In genomic region chr2:216796096-216796840, GRCh38 we compare ENCODE assay signal across 1 cellular context.
TF ChIP-seq lines count a peak whose summit lies in the region.

No MANE protein-coding gene starts in this region.

TF ChIP-seq in HepG2, 621 proteins besides CTCF, POLR2A, EP300 and RAD21 (continued from another document):
- no peak for TF ChIP-seq CEBPZ (IDR thresholded peaks at IDR 0.05; ENCODE audit: low read length)
TF ChIP-seq in HepG2: peak in this region for 1.
